6 cellular contexts compared by ENCODE assay signal in the genomic region with DNA sequence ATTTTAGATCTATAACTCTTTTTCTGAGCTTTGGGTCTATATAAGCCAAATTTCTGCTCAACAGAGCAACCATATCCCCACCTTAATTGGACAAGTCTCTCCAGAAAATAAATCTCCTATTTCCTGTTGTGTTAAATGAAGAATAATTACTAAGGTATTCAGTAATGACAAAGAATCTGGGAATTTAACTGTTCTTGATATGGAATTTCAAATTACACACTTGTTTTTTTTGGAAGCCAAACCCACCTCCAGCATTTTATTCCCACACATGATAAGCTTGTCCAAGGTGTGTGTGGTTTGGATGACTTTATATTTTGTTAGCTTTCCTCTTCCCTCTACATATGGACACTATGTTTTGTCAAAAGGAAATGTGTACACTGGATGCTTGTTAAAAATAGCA.
DNase-seq lines count a peak whose midpoint lies in the region; FAIRE-seq and TF ChIP-seq lines count a peak whose summit lies in the region.
"Not testable (repeated sequence)": the region's sequence is repeated elsewhere in the genome, so short reads cannot be mapped to it uniquely, and the experiment has no call there.

No MANE protein-coding gene starts in this region.

- in situ Hi-C loops in astrocyte of the cerebellum (cut with HindIII; ENCODE audit: low sequenced_read_pairs), result not testable (repeated sequence)

- H3K9ac ChIP-seq in astrocyte (ENCODE audit: low read length), result not testable (repeated sequence)

- not testable (repeated sequence) for H3K4me2 ChIP-seq in astrocyte (ENCODE audit: low read length)

- H3K4me3 ChIP-seq in astrocyte (ENCODE audit: insufficient read depth, low read depth, low read length); astrocyte of the cerebellum (ENCODE audit: low read depth, low read length): not testable (repeated sequence)

- H3K9me3 ChIP-seq in astrocyte (ENCODE audit: insufficient read depth, low read depth, low read length), result not testable (repeated sequence)

- H3K27me3 ChIP-seq in astrocyte (ENCODE audit: insufficient read depth, low read length), result not testable (repeated sequence)

- H3K27me3 Mint-ChIP-seq in astrocyte (ENCODE audit: low read depth, unreplicated experiment), result not testable (repeated sequence)

- H3K4me1 Mint-ChIP-seq in astrocyte (ENCODE audit: low read depth, unreplicated experiment), result not testable (repeated sequence)

- H3K27ac ChIP-seq in astrocyte (ENCODE audit: low read depth, low read length), result not testable (repeated sequence)

- H3K4me3 Mint-ChIP-seq in astrocyte (ENCODE audit: unreplicated experiment), result not testable (repeated sequence)

- not testable (repeated sequence) for H3K36me3 ChIP-seq in astrocyte (ENCODE audit: insufficient read depth, low read length)

- H3K9me3 Mint-ChIP-seq in astrocyte (ENCODE audit: unreplicated experiment), result not testable (repeated sequence)

- H3K36me3 Mint-ChIP-seq in astrocyte (ENCODE audit: low read depth, unreplicated experiment), result not testable (repeated sequence)

- H3K79me2 ChIP-seq in astrocyte (ENCODE audit: insufficient read depth, low read length), result not testable (repeated sequence)

- not testable (repeated sequence) for H3K27ac Mint-ChIP-seq in astrocyte (ENCODE audit: unreplicated experiment)

- DNase-seq in A172 (ENCODE audit: low spot score) (peak; percentile 10), Daoy (ENCODE audit: low read depth) (peak; percentile 9), M059J (ENCODE audit: low read depth) (peak; percentile 7), astrocyte (ENCODE audit: low read depth) (peak; percentile 62), astrocyte of the cerebellum (ENCODE audit: low read depth) (peak; percentile 6), astrocyte of the hippocampus (ENCODE audit: low read depth, low spot score) (peak; percentile 7)

- TF ChIP-seq CTCF in astrocyte (IDR thresholded peaks at IDR 0.05; ENCODE audit: insufficient read depth, low read depth, low read length); astrocyte of the cerebellum (IDR thresholded peaks at IDR 0.05; ENCODE audit: low read depth, low read length, missing control alignments): not testable (repeated sequence)

- not testable (repeated sequence) for H4K20me1 ChIP-seq in astrocyte (ENCODE audit: insufficient read depth, low read length)

- H3K4me1 ChIP-seq in astrocyte (ENCODE audit: insufficient read depth, low read length), result not testable (repeated sequence)

- H2AFZ ChIP-seq in astrocyte (ENCODE audit: low read depth, low read length), result not testable (repeated sequence)

- not testable (repeated sequence) for FAIRE-seq in astrocyte (lab: Jason Lieb, UNC)

Comparison
In these comparisons a context has a peak if more than half of its experiments do, and no peak if none do; other contexts are left out.
1. DNase-seq: peak in every context shown above with its lines; median percentile 62 in astrocyte; 10 in A172; 9 in Daoy; 7 in M059J; 7 in astrocyte of the hippocampus; 6 in astrocyte of the cerebellum.